Comparison of ENCODE assay signal across 1 cellular context in genomic region chr13:21481359-21481758, GRCh38.
TF ChIP-seq lines count a peak whose summit lies in the region.

No MANE protein-coding gene starts in this region.

TF ChIP-seq in HepG2, 621 proteins besides CTCF, POLR2A, EP300 and RAD21 (continued from another document):
- TF ChIP-seq, protein P1, sequence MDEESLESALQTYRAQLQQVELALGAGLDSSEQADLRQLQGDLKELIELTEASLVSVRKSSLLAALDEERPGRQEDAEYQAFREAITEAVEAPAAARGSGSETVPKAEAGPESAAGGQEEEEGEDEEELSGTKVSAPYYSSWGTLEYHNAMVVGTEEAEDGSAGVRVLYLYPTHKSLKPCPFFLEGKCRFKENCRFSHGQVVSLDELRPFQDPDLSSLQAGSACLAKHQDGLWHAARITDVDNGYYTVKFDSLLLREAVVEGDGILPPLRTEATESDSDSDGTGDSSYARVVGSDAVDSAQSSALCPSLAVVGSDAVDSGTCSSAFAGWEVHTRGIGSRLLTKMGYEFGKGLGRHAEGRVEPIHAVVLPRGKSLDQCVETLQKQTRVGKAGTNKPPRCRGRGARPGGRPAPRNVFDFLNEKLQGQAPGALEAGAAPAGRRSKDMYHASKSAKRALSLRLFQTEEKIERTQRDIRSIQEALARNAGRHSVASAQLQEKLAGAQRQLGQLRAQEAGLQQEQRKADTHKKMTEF (CRISPR knock-in tag; IDR thresholded peaks at IDR 0.05): no peak
- no peak for TF ChIP-seq ERF (CRISPR knock-in tag; IDR thresholded peaks at IDR 0.05)
- TF ChIP-seq ZNF552 (CRISPR knock-in tag; IDR thresholded peaks at IDR 0.05; ENCODE audit: borderline replicate concordance): no peak
- no peak for TF ChIP-seq TCF7L2 (IDR thresholded peaks at IDR 0.05; ENCODE audit: low read depth, low read length)
- TF ChIP-seq, protein P2, sequence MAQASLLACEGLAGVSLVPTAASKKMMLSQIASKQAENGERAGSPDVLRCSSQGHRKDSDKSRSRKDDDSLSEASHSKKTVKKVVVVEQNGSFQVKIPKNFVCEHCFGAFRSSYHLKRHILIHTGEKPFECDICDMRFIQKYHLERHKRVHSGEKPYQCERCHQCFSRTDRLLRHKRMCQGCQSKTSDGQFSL (CRISPR knock-in tag; IDR thresholded peaks at IDR 0.05): no peak
- TF ChIP-seq KAT2B (IDR thresholded peaks at IDR 0.05; ENCODE audit: borderline replicate concordance, low read depth, low read length): no peak
- TF ChIP-seq MYC (CRISPR knock-in tag; IDR thresholded peaks at IDR 0.05; ENCODE audit: borderline replicate concordance): no peak
- TF ChIP-seq SNRNP70 (IDR thresholded peaks at IDR 0.05; ENCODE audit: low read depth, low read length): no peak
- TF ChIP-seq, protein P3, sequence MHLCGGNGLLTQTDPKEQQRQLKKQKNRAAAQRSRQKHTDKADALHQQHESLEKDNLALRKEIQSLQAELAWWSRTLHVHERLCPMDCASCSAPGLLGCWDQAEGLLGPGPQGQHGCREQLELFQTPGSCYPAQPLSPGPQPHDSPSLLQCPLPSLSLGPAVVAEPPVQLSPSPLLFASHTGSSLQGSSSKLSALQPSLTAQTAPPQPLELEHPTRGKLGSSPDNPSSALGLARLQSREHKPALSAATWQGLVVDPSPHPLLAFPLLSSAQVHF (CRISPR knock-in tag; IDR thresholded peaks at IDR 0.05): no peak
- TF ChIP-seq ZNF382 (CRISPR knock-in tag; IDR thresholded peaks at IDR 0.05; ENCODE audit: borderline replicate concordance): no peak
- TF ChIP-seq, protein P4, sequence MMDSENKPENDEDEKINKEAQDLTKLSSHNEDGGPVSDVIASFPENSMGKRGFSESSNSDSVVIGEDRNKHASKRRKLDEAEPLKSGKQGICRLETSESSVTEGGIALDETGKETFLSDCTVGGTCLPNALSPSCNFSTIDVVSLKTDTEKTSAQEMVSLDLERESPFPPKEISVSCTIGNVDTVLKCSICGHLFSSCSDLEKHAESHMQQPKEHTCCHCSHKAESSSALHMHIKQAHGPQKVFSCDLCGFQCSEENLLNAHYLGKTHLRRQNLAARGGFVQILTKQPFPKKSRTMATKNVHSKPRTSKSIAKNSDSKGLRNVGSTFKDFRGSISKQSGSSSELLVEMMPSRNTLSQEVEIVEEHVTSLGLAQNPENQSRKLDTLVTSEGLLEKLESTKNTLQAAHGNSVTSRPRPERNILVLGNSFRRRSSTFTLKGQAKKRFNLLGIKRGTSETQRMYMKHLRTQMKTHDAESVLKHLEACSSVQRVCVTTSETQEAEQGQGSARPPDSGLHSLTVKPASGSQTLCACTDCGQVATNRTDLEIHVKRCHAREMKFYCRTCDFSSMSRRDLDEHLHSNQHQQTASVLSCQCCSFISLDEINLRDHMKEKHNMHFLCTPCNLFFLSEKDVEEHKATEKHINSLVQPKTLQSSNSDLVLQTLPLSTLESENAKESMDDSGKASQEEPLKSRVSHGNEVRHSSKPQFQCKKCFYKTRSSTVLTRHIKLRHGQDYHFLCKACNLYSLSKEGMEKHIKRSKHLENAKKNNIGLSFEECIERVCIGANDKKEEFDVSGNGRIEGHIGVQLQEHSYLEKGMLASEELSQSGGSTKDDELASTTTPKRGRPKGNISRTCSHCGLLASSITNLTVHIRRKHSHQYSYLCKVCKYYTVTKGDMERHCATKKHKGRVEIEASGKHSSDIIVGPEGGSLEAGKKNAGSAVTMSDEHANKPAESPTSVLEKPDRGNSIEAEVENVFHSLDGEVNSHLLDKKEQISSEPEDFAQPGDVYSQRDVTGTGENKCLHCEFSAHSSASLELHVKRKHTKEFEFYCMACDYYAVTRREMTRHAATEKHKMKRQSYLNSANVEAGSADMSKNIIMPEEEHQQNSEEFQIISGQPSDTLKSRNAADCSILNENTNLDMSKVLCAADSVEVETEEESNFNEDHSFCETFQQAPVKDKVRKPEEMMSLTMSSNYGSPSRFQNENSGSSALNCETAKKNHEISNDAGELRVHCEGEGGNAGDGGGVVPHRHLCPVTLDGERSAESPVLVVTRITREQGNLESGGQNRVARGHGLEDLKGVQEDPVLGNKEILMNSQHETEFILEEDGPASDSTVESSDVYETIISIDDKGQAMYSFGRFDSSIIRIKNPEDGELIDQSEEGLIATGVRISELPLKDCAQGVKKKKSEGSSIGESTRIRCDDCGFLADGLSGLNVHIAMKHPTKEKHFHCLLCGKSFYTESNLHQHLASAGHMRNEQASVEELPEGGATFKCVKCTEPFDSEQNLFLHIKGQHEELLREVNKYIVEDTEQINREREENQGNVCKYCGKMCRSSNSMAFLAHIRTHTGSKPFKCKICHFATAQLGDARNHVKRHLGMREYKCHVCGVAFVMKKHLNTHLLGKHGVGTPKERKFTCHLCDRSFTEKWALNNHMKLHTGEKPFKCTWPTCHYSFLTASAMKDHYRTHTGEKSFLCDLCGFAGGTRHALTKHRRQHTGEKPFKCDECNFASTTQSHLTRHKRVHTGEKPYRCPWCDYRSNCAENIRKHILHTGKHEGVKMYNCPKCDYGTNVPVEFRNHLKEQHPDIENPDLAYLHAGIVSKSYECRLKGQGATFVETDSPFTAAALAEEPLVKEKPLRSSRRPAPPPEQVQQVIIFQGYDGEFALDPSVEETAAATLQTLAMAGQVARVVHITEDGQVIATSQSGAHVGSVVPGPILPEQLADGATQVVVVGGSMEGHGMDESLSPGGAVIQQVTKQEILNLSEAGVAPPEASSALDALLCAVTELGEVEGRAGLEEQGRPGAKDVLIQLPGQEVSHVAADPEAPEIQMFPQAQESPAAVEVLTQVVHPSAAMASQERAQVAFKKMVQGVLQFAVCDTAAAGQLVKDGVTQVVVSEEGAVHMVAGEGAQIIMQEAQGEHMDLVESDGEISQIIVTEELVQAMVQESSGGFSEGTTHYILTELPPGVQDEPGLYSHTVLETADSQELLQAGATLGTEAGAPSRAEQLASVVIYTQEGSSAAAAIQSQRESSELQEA (CRISPR knock-in tag; IDR thresholded peaks at IDR 0.05; ENCODE audit: not compliant biosample characterization): no peak
- no peak for TF ChIP-seq U2AF1 (optimal IDR thresholded peaks at IDR 0.05; ENCODE audit: low read depth, low read length)
- no peak for TF ChIP-seq ZFP36 (IDR thresholded peaks at IDR 0.05; ENCODE audit: borderline replicate concordance, low read depth, low read length, partially characterized antibody)
- no peak for TF ChIP-seq ZNF629 (CRISPR knock-in tag; conservative IDR thresholded peaks at IDR 0.05)
- no peak for TF ChIP-seq ZNF580 (CRISPR knock-in tag; IDR thresholded peaks at IDR 0.05; ENCODE audit: borderline replicate concordance, low read depth)
